Comparison of ENCODE assay signal across 8 cellular contexts in the genomic region with DNA sequence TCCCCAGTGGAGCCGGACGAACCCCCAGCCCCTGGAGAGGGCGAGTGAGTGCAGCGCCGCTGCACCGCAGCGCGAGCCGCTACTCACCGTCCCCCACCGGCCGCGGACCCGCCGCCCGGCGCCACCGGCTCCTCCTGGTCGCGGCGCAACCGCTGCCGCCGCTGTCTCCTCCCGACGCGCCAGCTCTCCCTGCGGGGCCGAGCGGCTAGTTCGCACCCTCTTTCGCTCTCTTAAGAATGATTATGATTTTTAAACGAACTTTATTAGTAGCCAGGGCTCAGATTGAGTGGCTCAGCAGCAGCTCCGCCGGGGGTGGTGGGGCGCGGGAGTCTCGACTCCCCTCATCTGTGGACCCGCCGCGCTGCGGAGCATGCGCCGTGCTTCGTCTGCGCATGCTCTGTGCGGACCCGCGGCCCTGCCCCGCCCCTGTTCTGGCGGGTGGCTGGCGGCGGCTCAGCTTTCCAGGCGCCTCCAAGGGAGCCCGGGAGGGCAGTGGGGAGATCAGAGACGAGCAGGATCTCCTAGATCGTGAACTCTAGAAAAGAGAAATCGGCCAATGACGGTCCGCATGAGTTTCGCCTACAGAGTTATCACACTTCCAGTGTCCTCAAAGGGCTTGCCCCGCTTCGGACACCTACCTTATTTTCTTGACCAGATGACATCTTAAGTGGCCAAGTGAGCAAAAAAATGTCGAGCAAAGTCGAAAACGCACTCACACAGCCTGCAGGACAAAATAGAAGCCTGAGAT. TPM values are rescaled to one million over a fixed set of nuclear protein-coding genes. Genes with fewer than 3 reads are reported as not detected.
DNase-seq lines count a peak whose midpoint lies in the region; ATAC-seq, FAIRE-seq and TF ChIP-seq lines count a peak whose summit lies in the region.

A gene (minus strand): TSS at position 372 of the 748 bp plus-strand sequence. CDS start 11,927 bp downstream, outside the sequence.

- 0% methylated on average over 55 to 66 of the region's 66 CpGs for WGBS in heart right ventricle, 2 donors
- 0% methylated on average over 17 to 41 of the region's 66 CpGs for WGBS in upper lobe of left lung, 2 donors

- H3K27ac ChIP-seq in heart right ventricle (peak within 1 kb of the TSS; percentile 76 to 90 (median 86)), upper lobe of left lung (peak within 1 kb of the TSS; percentile 71 to 91 (median 83))

- H3K4me3 ChIP-seq in heart right ventricle (peak within 1 kb of the TSS; percentile 90 to 99 (median 95)), upper lobe of left lung (peak within 1 kb of the TSS; percentile 76 to 98 (median 96))

- TF ChIP-seq CTCF in heart right ventricle (IDR thresholded peaks at IDR 0.05) (peak in 4 of 9 donors; percentile 8 to 24 (median 19)), upper lobe of left lung (IDR thresholded peaks at IDR 0.05) (peak in 1 of 6 experiments; percentile 12)

- no peak for TF ChIP-seq EP300 in upper lobe of left lung (IDR thresholded peaks at IDR 0.05)

- ATAC-seq in HG02678 (IDR thresholded peaks at IDR 0.05; ENCODE audit: unreplicated experiment), result peak; percentile 87
- peak; percentile 98 to 99 (median 99) for ATAC-seq in heart right ventricle
- ATAC-seq in upper lobe of left lung (ENCODE audit: low FRiP score in 2 of 2), result peak; percentile 96 to 98

- H3K4me1 ChIP-seq in heart right ventricle (peaks cover 0 to 14% (median 5%) of the 10 kb centered on the region in 9 donors), upper lobe of left lung (peaks cover 4 to 16% (median 8%) of the 10 kb centered on the region in 4 donors)

- H3K27me3 ChIP-seq in heart right ventricle (no peaks in the 10 kb centered on the region), upper lobe of left lung (no peaks in the 10 kb centered on the region)

- TF ChIP-seq POLR2A in GM12892 (IDR thresholded peaks at IDR 0.05; ENCODE audit: low read depth, low read length), result peak; percentile 48; the same call in 1 of the 2 replicates
- TF ChIP-seq POLR2A in upper lobe of left lung (IDR thresholded peaks at IDR 0.05), result peak in 3 of 4 donors; percentile 33 to 79 (median 78)

- DNase-seq in GM12892 (ENCODE audit: insufficient read length) (peak; percentile 75), NCI-H1105 (lab: John Stamatoyannopoulos, UW) (peak; percentile 82), SW480 (ENCODE audit: low spot score) (peak; percentile 69), amniotic epithelial cell (ENCODE audit: low read depth) (peak; percentile 67), heart right ventricle (peak; percentile 83 to 88), posterior vena cava (ENCODE audit: low spot score) (peak; percentile 94), upper lobe of left lung (peak; percentile 81 to 97)

- H3K36me3 ChIP-seq in heart right ventricle, result no peaks in the 10 kb centered on the region
- H3K36me3 ChIP-seq in upper lobe of left lung, result no peaks in the 10 kb centered on the region

- H3K9me3 ChIP-seq in heart right ventricle, result no peaks in the 10 kb centered on the region
- H3K9me3 ChIP-seq in upper lobe of left lung, result no peaks in the 10 kb centered on the region

- peak; percentile 82 for FAIRE-seq in GM12892 (lab: Jason Lieb, UNC)

- intact Hi-C loops in heart right ventricle (cut with DNase I) (loop anchor here in 5 of 10 donors (5.0 to 10.0 kb wide), 7 partner anchors 35 to 137 kb away; a partner anchor contains a TSS), posterior vena cava (cut with DNase I) (no loop called here)

RNA-seq across cellular contexts. Expression of the gene that starts here (rescaled TPM):
- 3.0 TPM for polyA plus RNA-seq in GM12892 (2012; ENCODE audit: missing spikeins)
- total RNA-seq in heart right ventricle (10 to 100 TPM in 6 of 10 donors, 1 to 10 TPM in 4; 7.6 to 16.5 (median 10.9) TPM), posterior vena cava (10 to 100 TPM; 46.6 to 73.9 TPM), upper lobe of left lung (10 to 100 TPM in 2 of 6 donors, 1 to 10 TPM in 4; 6.3 to 19.7 (median 9.1) TPM)
- 1 to 10 TPM; 3.1 to 4.5 TPM for polyA plus RNA-seq in heart right ventricle

Comparison
In these comparisons a context has a peak if more than half of its experiments do, and no peak if none do; other contexts are left out.
1. Peak in every context shown above with its lines: DNase-seq, ATAC-seq, H3K4me3 ChIP-seq and H3K27ac ChIP-seq.